Comparison of ENCODE assay signal across 1 cellular context in genomic region chr3:57611870-57612269, GRCh38.
TF ChIP-seq lines count a peak whose summit lies in the region.

No MANE protein-coding gene starts in this region.

TF ChIP-seq in HEK293, 187 proteins besides CTCF, POLR2A, EP300 and RAD21:
- peak; percentile 63 for TF ChIP-seq ZNF146 (tag by site-specific recombination; IDR thresholded peaks at IDR 0.05)
